ENCODE assay signal across 23 cellular contexts in genomic region chr10:12121673-12122072, GRCh38. TPM values are rescaled to one million over a fixed set of nuclear protein-coding genes. Genes with fewer than 3 reads are reported as not detected.
DNase-seq lines count a peak whose midpoint lies in the region; ATAC-seq and TF ChIP-seq lines count a peak whose summit lies in the region.
"Had no signal": no experiment of that assay in that cellular context is flagged by ENCODE, and none has a peak within 500 bp of the region (broad histone marks: within the 10 kb centered on the region; RNA-seq: fewer than 3 reads in every experiment).

No MANE protein-coding gene starts in this region.

- H3K4me1 Mint-ChIP-seq in natural killer cell treated with Interleukin-12 subunit alpha and Interleukin-12 subunit beta and Interleukin-15 and Interleukin-18, amount 100 ng/mL, for 72 hours (ENCODE audit: low read depth in 2 of 2) = peaks cover 22 to 30% of the 10 kb centered on the region in 2 donors
- no peaks in the 10 kb centered on the region for H3K4me1 Mint-ChIP-seq in natural killer cell
- peaks cover 10% of the 10 kb centered on the region for H3K4me1 Mint-ChIP-seq in T-helper 17 cell
- H3K4me1 Mint-ChIP-seq in stimulated activated naive CD8-positive, alpha-beta T cell treated with anti-CD3 and anti-CD28 coated beads, Interleukin-15, amount 100 ng/mL, for 72 hours = peaks cover 35% of the 10 kb centered on the region

- H3K4me3 Mint-ChIP-seq in natural killer cell treated with Interleukin-12 subunit alpha and Interleukin-12 subunit beta and Interleukin-15 and Interleukin-18, amount 100 ng/mL, for 72 hours = peak overlapping the region; percentile 78
- no peak overlapping the region for H3K4me3 Mint-ChIP-seq in natural killer cell
- H3K4me3 Mint-ChIP-seq in T-helper 17 cell = no peak overlapping the region
- peak overlapping the region; percentile 76 to 78 for H3K4me3 Mint-ChIP-seq in stimulated activated naive CD8-positive, alpha-beta T cell treated with anti-CD3 and anti-CD28 coated beads, Interleukin-15, amount 100 ng/mL, for 72 hours

- no peak for TF ChIP-seq CTCF in natural killer cell (IDR thresholded peaks at IDR 0.05)
- no peak for TF ChIP-seq CTCF in GM20000 (IDR thresholded peaks at IDR 0.05; ENCODE audit: extremely low read depth, missing control alignments)
- no peak for TF ChIP-seq CTCF in right atrium auricular region (IDR thresholded peaks at IDR 0.05)

- H3K27me3 Mint-ChIP-seq in natural killer cell treated with Interleukin-12 subunit alpha and Interleukin-12 subunit beta and Interleukin-15 and Interleukin-18, amount 100 ng/mL, for 72 hours = no peaks in the 10 kb centered on the region
- H3K27me3 Mint-ChIP-seq in natural killer cell (ENCODE audit: low read depth in 2 of 2) (no peaks in the 10 kb centered on the region), T-helper 17 cell (no peaks in the 10 kb centered on the region)
- H3K27me3 Mint-ChIP-seq in stimulated activated naive CD8-positive, alpha-beta T cell treated with anti-CD3 and anti-CD28 coated beads, Interleukin-15, amount 100 ng/mL, for 72 hours = no peaks in the 10 kb centered on the region

- no peak overlapping the region for H3K4me3 ChIP-seq in right atrium auricular region
- H3K4me3 ChIP-seq: HAP-1, heart left ventricle, K562, lung, SJSA1, testis had no signal

- H3K36me3 ChIP-seq in right atrium auricular region = peaks cover 26% of the 10 kb centered on the region

- H3K9me3 ChIP-seq in T-helper 17 cell (ENCODE audit: control insufficient read depth, low read length, poor library complexity, severe bottlenecking) (no peaks in the 10 kb centered on the region), right atrium auricular region (no peaks in the 10 kb centered on the region)
- H3K9me3 ChIP-seq: Caco-2, HAP-1, heart left ventricle, SJSA1, testis had no signal

- no peak for DNase-seq in natural killer cell treated with Interleukin-12 subunit alpha and Interleukin-12 subunit beta and Interleukin-15 and Interleukin-18, amount 100 ng/mL, for 72 hours (ENCODE audit: low spot score)
- DNase-seq in natural killer cell = no peak
- peak; percentile 58 for DNase-seq in GM20000 (ENCODE audit: low spot score)
- DNase-seq in T-helper 17 cell = no peak
- DNase-seq in stimulated activated naive CD8-positive, alpha-beta T cell treated with anti-CD3 and anti-CD28 coated beads, Interleukin-15, amount 100 ng/mL, for 72 hours = no peak
- no peak for DNase-seq in right atrium auricular region (ENCODE audit: low spot score)
- DNase-seq in NCI-H524 (lab: John Stamatoyannopoulos, UW) = no peak
- DNase-seq: activated CD4-positive, CD25-positive, alpha-beta regulatory T cell treated with anti-CD3 and anti-CD28 coated beads, Interleukin-2, amount 50 U/mL, for 72 hours; Caco-2; effector CD4-positive, alpha-beta T cell; heart left ventricle; NCI-H2107; NCI-H69; stimulated activated CD4-positive, alpha-beta T cell treated with anti-CD3 and anti-CD28 coated beads, Interleukin-2, amount 100 ng/mL, for 48 hours; T-helper 9 cell; testis had no signal

- H3K27ac ChIP-seq in right atrium auricular region = no peak overlapping the region
- H3K27ac ChIP-seq: heart left ventricle, HL-60, parathyroid adenoma, SJSA1, testis had no signal

- H3K27me3 ChIP-seq in right atrium auricular region = no peaks in the 10 kb centered on the region
- H3K27me3 ChIP-seq: heart left ventricle, SJSA1, testis had no signal

- ATAC-seq in natural killer cell treated with Interleukin-12 subunit alpha and Interleukin-12 subunit beta and Interleukin-15 and Interleukin-18, amount 100 ng/mL, for 72 hours = no peak
- ATAC-seq in natural killer cell = no peak
- ATAC-seq in T-helper 17 cell = no peak
- ATAC-seq in stimulated activated naive CD8-positive, alpha-beta T cell treated with anti-CD3 and anti-CD28 coated beads, Interleukin-15, amount 100 ng/mL, for 72 hours = no peak
- no peak for ATAC-seq in HG03095 (IDR thresholded peaks at IDR 0.05; ENCODE audit: unreplicated experiment)
- ATAC-seq: heart left ventricle, K562 had no signal

- H3K4me1 ChIP-seq in right atrium auricular region = no peaks in the 10 kb centered on the region
- H3K4me1 ChIP-seq: HAP-1, heart left ventricle, parathyroid adenoma, SJSA1, testis had no signal

- peaks cover 9% of the 10 kb centered on the region for H3K36me3 Mint-ChIP-seq in natural killer cell treated with Interleukin-12 subunit alpha and Interleukin-12 subunit beta and Interleukin-15 and Interleukin-18, amount 100 ng/mL, for 72 hours
- H3K36me3 Mint-ChIP-seq in natural killer cell = no peaks in the 10 kb centered on the region
- H3K36me3 Mint-ChIP-seq in T-helper 17 cell (ENCODE audit: low read depth) = peaks cover 2% of the 10 kb centered on the region

- peak overlapping the region; percentile 97 to 99 for H3K27ac Mint-ChIP-seq in natural killer cell treated with Interleukin-12 subunit alpha and Interleukin-12 subunit beta and Interleukin-15 and Interleukin-18, amount 100 ng/mL, for 72 hours
- H3K27ac Mint-ChIP-seq in natural killer cell = no peak overlapping the region
- H3K27ac Mint-ChIP-seq in T-helper 17 cell = peak overlapping the region; percentile 99
- peak overlapping the region; percentile 98 to 99 for H3K27ac Mint-ChIP-seq in stimulated activated naive CD8-positive, alpha-beta T cell treated with anti-CD3 and anti-CD28 coated beads, Interleukin-15, amount 100 ng/mL, for 72 hours

- intact Hi-C loops in natural killer cell (cut with micrococcal nuclease) = no loop called here

- no peaks in the 10 kb centered on the region for H3K9me3 Mint-ChIP-seq in natural killer cell treated with Interleukin-12 subunit alpha and Interleukin-12 subunit beta and Interleukin-15 and Interleukin-18, amount 100 ng/mL, for 72 hours
- H3K9me3 Mint-ChIP-seq in natural killer cell = no peaks in the 10 kb centered on the region
- peaks cover 0 to under 1% of the 10 kb centered on the region in 2 donors for H3K9me3 Mint-ChIP-seq in stimulated activated naive CD8-positive, alpha-beta T cell treated with anti-CD3 and anti-CD28 coated beads, Interleukin-15, amount 100 ng/mL, for 72 hours

RNA-seq across cellular contexts. Expression of gene SEC61A2, which starts 7.8 kb away (rescaled TPM):
- 10 to 100 TPM; 30.3 to 54.8 TPM for total RNA-seq in natural killer cell treated with Interleukin-12 subunit alpha and Interleukin-12 subunit beta and Interleukin-15 and Interleukin-18, amount 100 ng/mL, for 72 hours
- total RNA-seq in natural killer cell = 10 to 100 TPM; 16.6 to 22.2 (median 17.4) TPM
- 10 to 100 TPM; 17.2 to 18.9 TPM for total RNA-seq in T-helper 17 cell
- total RNA-seq in right atrium auricular region = 10 to 100 TPM; 12.2 to 12.4 TPM

RNA-seq across cellular contexts. Expression of gene DHTKD1, which starts 52.9 kb away (rescaled TPM):
- total RNA-seq in natural killer cell treated with Interleukin-12 subunit alpha and Interleukin-12 subunit beta and Interleukin-15 and Interleukin-18, amount 100 ng/mL, for 72 hours = 10 to 100 TPM; 28.9 to 31.5 TPM
- total RNA-seq in natural killer cell = 10 to 100 TPM; 14.4 to 17.3 (median 14.8) TPM
- 10 to 100 TPM in 1 of 2 donors, 1 to 10 TPM in 1; 8.9 to 10.3 TPM for total RNA-seq in T-helper 17 cell
- total RNA-seq in right atrium auricular region = 10 to 100 TPM; 18.4 to 23.6 TPM

Comparison
In these comparisons a context has a peak if more than half of its experiments do, and no peak if none do; other contexts are left out.
1. H3K27ac Mint-ChIP-seq: peak in natural killer cell treated with Interleukin-12 subunit alpha and Interleukin-12 subunit beta and Interleukin-15 and Interleukin-18, amount 100 ng/mL, for 72 hours (2 of 2), T-helper 17 cell (single experiment) and stimulated activated naive CD8-positive, alpha-beta T cell treated with anti-CD3 and anti-CD28 coated beads, Interleukin-15, amount 100 ng/mL, for 72 hours (2 of 2); none in natural killer cell (0 of 2).
2. H3K4me3 Mint-ChIP-seq: peak in natural killer cell treated with Interleukin-12 subunit alpha and Interleukin-12 subunit beta and Interleukin-15 and Interleukin-18, amount 100 ng/mL, for 72 hours (single experiment) and stimulated activated naive CD8-positive, alpha-beta T cell treated with anti-CD3 and anti-CD28 coated beads, Interleukin-15, amount 100 ng/mL, for 72 hours (2 of 2); none in natural killer cell (single experiment) and T-helper 17 cell (single experiment).